ENCODE assay signal across 5 cellular contexts in genomic region chr5:112303685-112304084, GRCh38.
"Had no signal": no experiment of that assay in that cellular context is flagged by ENCODE, and none has a peak within 500 bp of the region (broad histone marks: within the 10 kb centered on the region; RNA-seq: fewer than 3 reads in every experiment).

No MANE protein-coding gene starts in this region.

- H3K4me1 Mint-ChIP-seq: H9 had no signal

- H3K27ac Mint-ChIP-seq: H9 had no signal

- DNase-seq: GM23248, GOT3, H9, HCEC 1CT, IMR-90 had no signal

- H3K4me3 Mint-ChIP-seq: H9 had no signal
